Comparison of ENCODE assay signal across 8 cellular contexts in genomic region chr2:46776687-46777327, GRCh38.
DNase-seq lines count a peak whose midpoint lies in the region; ATAC-seq and TF ChIP-seq lines count a peak whose summit lies in the region.

No MANE protein-coding gene starts in this region.

- no peak overlapping the region for H3K4me3 ChIP-seq in AG04450 (ENCODE audit: low read depth, low read length)

- no peak for DNase-seq in AG04450 (ENCODE audit: low read depth, low spot score)
- DNase-seq in GM13976 (ENCODE audit: low spot score): peak; percentile 73
- peak; percentile 81 for DNase-seq in NCI-H82 (lab: John Stamatoyannopoulos, UW)
- peak; percentile 21 for DNase-seq in activated T-cell treated with anti-CD3 and anti-CD28 coated beads for 48 hours (ENCODE audit: low read depth)
- DNase-seq in foreskin keratinocyte: peak in 1 of 2 donors; percentile 33
- peak; percentile 13 for DNase-seq in putamen (ENCODE audit: low spot score)
- DNase-seq in SHP77 treated with DMSO at 0.1 percent for 48 hours (lab: John Stamatoyannopoulos, UW): no peak

- no peak overlapping the region for H3K27ac ChIP-seq in AG04450 (ENCODE audit: low read depth, low read length)
- H3K27ac ChIP-seq in foreskin keratinocyte: no peak overlapping the region

- POLR2A ChIA-PET in AG04450 (lab: Yijun Ruan, JAX): no interaction called here

- in situ Hi-C loops in GM13976 (cut with MboI; ENCODE audit: low sequenced_read_pairs, unreplicated experiment): no loop called here

- H3K9me3 ChIP-seq in AG04450 (ENCODE audit: control insufficient read depth, insufficient read depth, low read length): no peaks in the 10 kb centered on the region

- CTCF ChIA-PET in AG04450 (lab: Charles Lee): interaction anchor here (0.6 to 2.8 kb wide), 53 partner anchors 9 to 290 kb away, joined by 3 to 36 read pairs (median 4); no protein-coding TSS in a partner anchor

- TF ChIP-seq CTCF in AG04450 (IDR thresholded peaks at IDR 0.05; ENCODE audit: low read depth, low read length) (peak; percentile 79), GM13976 (IDR thresholded peaks at IDR 0.05; ENCODE audit: borderline replicate concordance, control extremely low read depth, extremely low read depth, insufficient read depth, missing control alignments) (peak; percentile 71), foreskin keratinocyte (conservative IDR thresholded peaks at IDR 0.05) (peak; percentile 78)

- ATAC-seq in foreskin keratinocyte (no peak), HG02610 (IDR thresholded peaks at IDR 0.05; ENCODE audit: unreplicated experiment) (no peak)

- no peaks in the 10 kb centered on the region for H3K27me3 ChIP-seq in AG04450 (ENCODE audit: control insufficient read depth, insufficient read depth, low read length)
- H3K27me3 ChIP-seq in foreskin keratinocyte: no peaks in the 10 kb centered on the region

- H3K4me1 ChIP-seq in foreskin keratinocyte: peaks cover 16% of the 10 kb centered on the region

Comparison
In these comparisons a context has a peak if more than half of its experiments do, and no peak if none do; other contexts are left out.
1. DNase-seq: peak in GM13976 (single experiment), NCI-H82 (single experiment), activated T-cell treated with anti-CD3 and anti-CD28 coated beads for 48 hours (single experiment) and putamen (single experiment); none in AG04450 (single experiment) and SHP77 treated with DMSO at 0.1 percent for 48 hours (single experiment).
2. Peak in every context shown above with its lines, with median percentiles within 50 percentile points of each other: CTCF ChIP-seq.